10 cellular contexts compared by ENCODE assay signal in genomic region chr19:56840452-56841193, GRCh38. TPM values are rescaled to one million over a fixed set of nuclear protein-coding genes. Genes with fewer than 3 reads are reported as not detected.
DNase-seq lines count a peak whose midpoint lies in the region; ATAC-seq, FAIRE-seq and TF ChIP-seq lines count a peak whose summit lies in the region.
"Had no signal": no experiment of that assay in that cellular context is flagged by ENCODE, and none has a peak within 500 bp of the region (broad histone marks: within the 10 kb centered on the region; RNA-seq: fewer than 3 reads in every experiment).

TSS of gene PEG3 (minus strand) at chr19:56840726. CDS start at chr19:56824655, 16,071 bp downstream.
TSS of gene ZIM2 (minus strand) at chr19:56840726. CDS start at chr19:56824277, 16,449 bp downstream.

- H3K9me3 ChIP-seq in liver (ENCODE audit: control insufficient read depth in 4 of 4, low read length in 3 of 4) (peaks cover 0 to 9% (median under 1%) of the 10 kb centered on the region in 4 donors), stomach (peaks cover 4 to 57% (median 36%) of the 10 kb centered on the region in 4 donors), small intestine (ENCODE audit: control insufficient read depth, low read depth) (peaks cover 7% of the 10 kb centered on the region), HAP-1 (no peaks in the 10 kb centered on the region)

- in situ Hi-C loops in HAP-1 (cut with MboI; ENCODE audit: low sequenced_read_pairs) = no loop called here

- H3K27ac ChIP-seq in liver (ENCODE audit: low read depth in 1 of 2, low read length in 2 of 2) (peak within 1 kb of the TSS; percentile 48 to 60), stomach (peak within 1 kb of the TSS; percentile 34 to 85 (median 73)), small intestine (ENCODE audit: low read depth in 1 of 2, low read length in 1 of 2) (no peak within 1 kb of the TSS)

- no peak for TF ChIP-seq RAD21 in liver (IDR thresholded peaks at IDR 0.05)

- intact Hi-C loops in stomach (cut with DNase I; ENCODE audit: low total_unique reads) = no loop called here

- no peak for DNase-seq in LNCaP clone FGC (ENCODE audit: low read depth)
- DNase-seq in cerebellar cortex (ENCODE audit: low spot score) = peak; percentile 90
- no peak for DNase-seq in stomach
- DNase-seq in small intestine = no peak
- DNase-seq in HAP-1 (ENCODE audit: low spot score in 2 of 2) = no peak
- no peak for DNase-seq in CD1c-positive myeloid dendritic cell (ENCODE audit: extremely low spot score)
- DNase-seq: SIG-M5 had no signal

- peak within 1 kb of the TSS in 1 of 2 donors; percentile 33 for H3K9ac ChIP-seq in liver (ENCODE audit: low read depth in 1 of 2, low read length in 2 of 2)

- H3K4me3 ChIP-seq in LNCaP clone FGC (ENCODE audit: low read depth, low read length) (peak within 1 kb of the TSS; percentile 59), liver (ENCODE audit: low read depth in 1 of 3, low read length in 3 of 3) (peak within 1 kb of the TSS; percentile 39 to 48 (median 45)), stomach (peak within 1 kb of the TSS; percentile 36 to 51 (median 47)), small intestine (ENCODE audit: low read depth in 1 of 2, low read length in 2 of 2) (no peak within 1 kb of the TSS), HAP-1 (no peak within 1 kb of the TSS)
- H3K4me3 ChIP-seq: K562 had no signal

- ATAC-seq in GM19455 (IDR thresholded peaks at IDR 0.05; ENCODE audit: unreplicated experiment) = no peak
- ATAC-seq: K562 had no signal

- no peaks in the 10 kb centered on the region for H3K36me3 ChIP-seq in liver (ENCODE audit: control insufficient read depth in 4 of 4, insufficient read depth in 3 of 4, low read depth in 1 of 4, low read length in 3 of 4)
- H3K36me3 ChIP-seq in stomach = no peaks in the 10 kb centered on the region
- no peaks in the 10 kb centered on the region for H3K36me3 ChIP-seq in small intestine (ENCODE audit: control insufficient read depth in 2 of 2, insufficient read depth in 2 of 2, low read length in 2 of 2)
- no peaks in the 10 kb centered on the region for H3K36me3 ChIP-seq in HAP-1 (replicated peaks)

- TF ChIP-seq EP300 in stomach (IDR thresholded peaks at IDR 0.05) = no peak

- TF ChIP-seq CTCF in LNCaP clone FGC (IDR thresholded peaks at IDR 0.05; ENCODE audit: control insufficient read depth, extremely low read depth, insufficient read depth) (no peak), liver (IDR thresholded peaks at IDR 0.05; ENCODE audit: low read depth, low read length, missing input control) (no peak), stomach (IDR thresholded peaks at IDR 0.05) (no peak)

- FAIRE-seq in small intestine (lab: Jason Lieb, UNC) = no peak
- FAIRE-seq: K562 had no signal

- peaks cover 0 to 15% (median 2%) of the 10 kb centered on the region in 4 donors for H3K4me1 ChIP-seq in liver (ENCODE audit: control insufficient read depth in 4 of 4, insufficient read depth in 4 of 4, low read length in 3 of 4)
- no peaks in the 10 kb centered on the region for H3K4me1 ChIP-seq in stomach
- H3K4me1 ChIP-seq in small intestine (ENCODE audit: control insufficient read depth in 2 of 2, insufficient read depth in 1 of 2, low read depth in 1 of 2, low read length in 1 of 2) = no peaks in the 10 kb centered on the region
- H3K4me1 ChIP-seq in HAP-1 = no peaks in the 10 kb centered on the region

- no peak for TF ChIP-seq POLR2A in stomach (IDR thresholded peaks at IDR 0.05)

- H3K27me3 ChIP-seq in liver (ENCODE audit: control insufficient read depth in 4 of 4, insufficient read depth in 4 of 4, low read length in 3 of 4) = no peaks in the 10 kb centered on the region
- peaks cover 0 to 31% (median 9%) of the 10 kb centered on the region in 3 donors for H3K27me3 ChIP-seq in stomach
- H3K27me3 ChIP-seq in small intestine (ENCODE audit: control insufficient read depth in 2 of 2, insufficient read depth in 2 of 2, low read length in 2 of 2) = peaks cover 0 to 3% of the 10 kb centered on the region in 2 donors
- H3K27me3 ChIP-seq in HAP-1 (ENCODE audit: low read depth) = no peaks in the 10 kb centered on the region

- WGBS in liver = 52% methylated on average over 49 of the region's 49 CpGs
- WGBS in stomach, 5 donors = 43 to 70% (median 51%) methylated on average over 37 to 49 of the region's 49 CpGs
- 51 to 69% (median 58%) methylated on average over 31 to 49 of the region's 49 CpGs for WGBS in small intestine, 3 donors

TF ChIP-seq in liver, 16 proteins besides CTCF, POLR2A, EP300 and RAD21:
- TF ChIP-seq TAF1 (conservative IDR thresholded peaks at IDR 0.05) (no peak), FOXA2 (IDR thresholded peaks at IDR 0.05) (no peak), MAX (IDR thresholded peaks at IDR 0.05) (no peak), EGR1 (IDR thresholded peaks at IDR 0.05; ENCODE audit: low read depth in 2 of 2) (no peak)
TF ChIP-seq in liver: peak in this region for 0.

RNA-seq across cellular contexts. Expression of gene PEG3, which starts in this region (rescaled TPM):
- total RNA-seq in liver (100 to 1,000 TPM in 1 of 2 donors, 10 to 100 TPM in 1; 12.8 to 188 TPM), stomach (10 to 100 TPM in 1 of 5 donors, 1 to 10 TPM in 3, under 1 TPM in 1; 0.72 to 38.2 (median 2.3) TPM)
- polyA plus RNA-seq in liver (1 to 10 TPM; 2.2 to 2.5 TPM), stomach (1 to 10 TPM; 1.1 to 3.2 (median 1.4) TPM), small intestine (1 to 10 TPM in 1 of 3 donors, under 1 TPM in 1, not detected in 1; 0.27 to 2.2 TPM)

RNA-seq across cellular contexts. Expression of gene ZIM2, which starts in this region (rescaled TPM):
- total RNA-seq in liver (1 to 10 TPM in 1 of 2 donors, under 1 TPM in 1; 0.33 to 3.2 TPM), stomach (1 to 10 TPM in 2 of 5 donors, not detected in 3; 3.3 to 4.1 TPM)
- polyA plus RNA-seq in liver (under 1 TPM in 1 of 2 donors, not detected in 1; 0.03 TPM), stomach (under 1 TPM in 1 of 3 donors, not detected in 2; 0.19 TPM), small intestine (not detected)
- total RNA-seq: K562 had no signal
- polyA plus RNA-seq: K562 had no signal

Comparison
In these comparisons a context has a peak if more than half of its experiments do, and no peak if none do; other contexts are left out.
1. H3K4me3 ChIP-seq: peak in LNCaP clone FGC (single experiment), liver (3 of 3) and stomach (4 of 4); none in small intestine (0 of 2) and HAP-1 (single experiment).
2. H3K27ac ChIP-seq: peak in liver (2 of 2) and stomach (5 of 5); none in small intestine (0 of 2).